1 cellular context compared by ENCODE assay signal in the genomic region with DNA sequence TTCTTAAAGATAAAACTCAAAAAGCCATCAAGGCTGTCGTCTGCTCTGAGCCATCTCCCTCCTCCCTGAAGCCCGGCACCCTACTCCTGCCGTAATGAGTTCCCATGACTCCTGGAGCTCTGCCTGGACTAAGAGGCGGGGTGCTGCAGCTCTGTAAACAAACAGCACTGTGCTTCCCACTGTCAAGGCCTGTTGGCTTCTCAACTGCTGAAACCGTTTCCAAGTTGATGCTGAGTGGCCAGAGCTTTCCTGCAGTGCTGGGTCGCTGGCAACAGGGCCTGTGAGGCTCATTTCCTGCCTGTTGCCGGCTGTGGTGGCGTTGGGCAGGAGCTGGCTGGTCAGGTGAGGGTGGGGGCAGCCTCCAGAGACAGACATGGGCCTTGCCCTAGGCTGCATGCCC.
TF ChIP-seq lines count a peak whose summit lies in the region.

No MANE protein-coding gene starts in this region.

TF ChIP-seq in HEK293, 187 proteins besides CTCF, POLR2A, EP300 and RAD21 (continued from another document):
- TF ChIP-seq TRIM28 (IDR thresholded peaks at IDR 0.05; ENCODE audit: borderline replicate concordance, low read length) (no peak), ZNF132 (tag by site-specific recombination; IDR thresholded peaks at IDR 0.05; ENCODE audit: borderline replicate concordance) (no peak), ZNF585B (tag by site-specific recombination; IDR thresholded peaks at IDR 0.05) (no peak), ZNF843 (tag by site-specific recombination; IDR thresholded peaks at IDR 0.05) (no peak), ZNF623 (tag by site-specific recombination; IDR thresholded peaks at IDR 0.05) (no peak), FEZF1 (tag by site-specific recombination; IDR thresholded peaks at IDR 0.05) (no peak), KLF1 (tag by site-specific recombination; IDR thresholded peaks at IDR 0.05) (0 out of 2 replicates have a peak, but pooled peaks have one; percentile 36), ZNF621 (tag by site-specific recombination; IDR thresholded peaks at IDR 0.05) (no peak), OSR2 (tag by site-specific recombination; IDR thresholded peaks at IDR 0.05) (no peak), ZSCAN16 (tag by site-specific recombination; IDR thresholded peaks at IDR 0.05) (no peak), ZNF692 (tag by site-specific recombination; IDR thresholded peaks at IDR 0.05) (no peak), GLIS2 (tag by site-specific recombination; IDR thresholded peaks at IDR 0.05) (no peak), ZNF776 (tag by site-specific recombination; IDR thresholded peaks at IDR 0.05; ENCODE audit: borderline replicate concordance) (no peak), ZNF510 (tag by site-specific recombination; IDR thresholded peaks at IDR 0.05; ENCODE audit: insufficient replicate concordance) (no peak), IKZF3 (tag by site-specific recombination; IDR thresholded peaks at IDR 0.05) (peak; percentile 66; the same call in 1 of the 2 replicates), ZNF747 (tag by site-specific recombination; IDR thresholded peaks at IDR 0.05) (no peak), HOXD13 (CRISPR knock-in tag; IDR thresholded peaks at IDR 0.05; ENCODE audit: borderline replicate concordance) (no peak), ZNF335 (tag by site-specific recombination; conservative IDR thresholded peaks at IDR 0.05) (peak; percentile 34; the same call in 1 of the 2 replicates), ZNF214 (tag by site-specific recombination; IDR thresholded peaks at IDR 0.05; ENCODE audit: borderline replicate concordance) (no peak), ZFHX2 (tag by site-specific recombination; conservative IDR thresholded peaks at IDR 0.05) (no peak), ZNF266 (tag by site-specific recombination; IDR thresholded peaks at IDR 0.05; ENCODE audit: low read depth) (no peak), ZNF791 (tag by site-specific recombination; IDR thresholded peaks at IDR 0.05) (no peak), ZIC2 (tag by site-specific recombination; IDR thresholded peaks at IDR 0.05) (peak; percentile 99), ZNF341 (tag by site-specific recombination; IDR thresholded peaks at IDR 0.05; ENCODE audit: low read depth) (peak; percentile 71), SCRT2 (tag by site-specific recombination; IDR thresholded peaks at IDR 0.05) (peak; percentile 99), ZNF639 (tag by site-specific recombination; IDR thresholded peaks at IDR 0.05) (no peak), ZNF549 (tag by site-specific recombination; IDR thresholded peaks at IDR 0.05) (no peak), ZNF777 (tag by site-specific recombination; IDR thresholded peaks at IDR 0.05; ENCODE audit: borderline replicate concordance) (no peak), ZNF670 (tag by site-specific recombination; IDR thresholded peaks at IDR 0.05; ENCODE audit: low read depth) (no peak), ZEB2 (tag by site-specific recombination; IDR thresholded peaks at IDR 0.05) (no peak), ZNF350 (tag by site-specific recombination; IDR thresholded peaks at IDR 0.05) (no peak), ZNF423 (tag by site-specific recombination; IDR thresholded peaks at IDR 0.05) (peak; percentile 63; the same call in 1 of the 2 replicates), ZSCAN4 (tag by site-specific recombination; IDR thresholded peaks at IDR 0.05) (no peak), GLIS1 (tag by site-specific recombination; IDR thresholded peaks at IDR 0.05) (no peak), ZNF26 (tag by site-specific recombination; IDR thresholded peaks at IDR 0.05) (no peak), ZNF10 (tag by site-specific recombination; IDR thresholded peaks at IDR 0.05) (peak; percentile 51; the same call in 1 of the 2 replicates), ZNF16 (tag by site-specific recombination; IDR thresholded peaks at IDR 0.05; ENCODE audit: low read depth) (no peak), ZNF626 (tag by site-specific recombination; IDR thresholded peaks at IDR 0.05) (no peak)
- TF ChIP-seq, protein P1, sequence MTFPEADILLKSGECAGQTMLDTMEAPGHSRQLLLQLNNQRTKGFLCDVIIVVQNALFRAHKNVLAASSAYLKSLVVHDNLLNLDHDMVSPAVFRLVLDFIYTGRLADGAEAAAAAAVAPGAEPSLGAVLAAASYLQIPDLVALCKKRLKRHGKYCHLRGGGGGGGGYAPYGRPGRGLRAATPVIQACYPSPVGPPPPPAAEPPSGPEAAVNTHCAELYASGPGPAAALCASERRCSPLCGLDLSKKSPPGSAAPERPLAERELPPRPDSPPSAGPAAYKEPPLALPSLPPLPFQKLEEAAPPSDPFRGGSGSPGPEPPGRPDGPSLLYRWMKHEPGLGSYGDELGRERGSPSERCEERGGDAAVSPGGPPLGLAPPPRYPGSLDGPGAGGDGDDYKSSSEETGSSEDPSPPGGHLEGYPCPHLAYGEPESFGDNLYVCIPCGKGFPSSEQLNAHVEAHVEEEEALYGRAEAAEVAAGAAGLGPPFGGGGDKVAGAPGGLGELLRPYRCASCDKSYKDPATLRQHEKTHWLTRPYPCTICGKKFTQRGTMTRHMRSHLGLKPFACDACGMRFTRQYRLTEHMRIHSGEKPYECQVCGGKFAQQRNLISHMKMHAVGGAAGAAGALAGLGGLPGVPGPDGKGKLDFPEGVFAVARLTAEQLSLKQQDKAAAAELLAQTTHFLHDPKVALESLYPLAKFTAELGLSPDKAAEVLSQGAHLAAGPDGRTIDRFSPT (tag by site-specific recombination; IDR thresholded peaks at IDR 0.05): no peak
- TF ChIP-seq, protein P2, sequence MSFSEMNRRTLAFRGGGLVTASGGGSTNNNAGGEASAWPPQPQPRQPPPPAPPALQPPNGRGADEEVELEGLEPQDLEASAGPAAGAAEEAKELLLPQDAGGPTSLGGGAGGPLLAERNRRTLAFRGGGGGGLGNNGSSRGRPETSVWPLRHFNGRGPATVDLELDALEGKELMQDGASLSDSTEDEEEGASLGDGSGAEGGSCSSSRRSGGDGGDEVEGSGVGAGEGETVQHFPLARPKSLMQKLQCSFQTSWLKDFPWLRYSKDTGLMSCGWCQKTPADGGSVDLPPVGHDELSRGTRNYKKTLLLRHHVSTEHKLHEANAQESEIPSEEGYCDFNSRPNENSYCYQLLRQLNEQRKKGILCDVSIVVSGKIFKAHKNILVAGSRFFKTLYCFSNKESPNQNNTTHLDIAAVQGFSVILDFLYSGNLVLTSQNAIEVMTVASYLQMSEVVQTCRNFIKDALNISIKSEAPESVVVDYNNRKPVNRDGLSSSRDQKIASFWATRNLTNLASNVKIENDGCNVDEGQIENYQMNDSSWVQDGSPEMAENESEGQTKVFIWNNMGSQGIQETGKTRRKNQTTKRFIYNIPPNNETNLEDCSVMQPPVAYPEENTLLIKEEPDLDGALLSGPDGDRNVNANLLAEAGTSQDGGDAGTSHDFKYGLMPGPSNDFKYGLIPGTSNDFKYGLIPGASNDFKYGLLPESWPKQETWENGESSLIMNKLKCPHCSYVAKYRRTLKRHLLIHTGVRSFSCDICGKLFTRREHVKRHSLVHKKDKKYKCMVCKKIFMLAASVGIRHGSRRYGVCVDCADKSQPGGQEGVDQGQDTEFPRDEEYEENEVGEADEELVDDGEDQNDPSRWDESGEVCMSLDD (tag by site-specific recombination; IDR thresholded peaks at IDR 0.05): no peak
- TF ChIP-seq, protein P3, sequence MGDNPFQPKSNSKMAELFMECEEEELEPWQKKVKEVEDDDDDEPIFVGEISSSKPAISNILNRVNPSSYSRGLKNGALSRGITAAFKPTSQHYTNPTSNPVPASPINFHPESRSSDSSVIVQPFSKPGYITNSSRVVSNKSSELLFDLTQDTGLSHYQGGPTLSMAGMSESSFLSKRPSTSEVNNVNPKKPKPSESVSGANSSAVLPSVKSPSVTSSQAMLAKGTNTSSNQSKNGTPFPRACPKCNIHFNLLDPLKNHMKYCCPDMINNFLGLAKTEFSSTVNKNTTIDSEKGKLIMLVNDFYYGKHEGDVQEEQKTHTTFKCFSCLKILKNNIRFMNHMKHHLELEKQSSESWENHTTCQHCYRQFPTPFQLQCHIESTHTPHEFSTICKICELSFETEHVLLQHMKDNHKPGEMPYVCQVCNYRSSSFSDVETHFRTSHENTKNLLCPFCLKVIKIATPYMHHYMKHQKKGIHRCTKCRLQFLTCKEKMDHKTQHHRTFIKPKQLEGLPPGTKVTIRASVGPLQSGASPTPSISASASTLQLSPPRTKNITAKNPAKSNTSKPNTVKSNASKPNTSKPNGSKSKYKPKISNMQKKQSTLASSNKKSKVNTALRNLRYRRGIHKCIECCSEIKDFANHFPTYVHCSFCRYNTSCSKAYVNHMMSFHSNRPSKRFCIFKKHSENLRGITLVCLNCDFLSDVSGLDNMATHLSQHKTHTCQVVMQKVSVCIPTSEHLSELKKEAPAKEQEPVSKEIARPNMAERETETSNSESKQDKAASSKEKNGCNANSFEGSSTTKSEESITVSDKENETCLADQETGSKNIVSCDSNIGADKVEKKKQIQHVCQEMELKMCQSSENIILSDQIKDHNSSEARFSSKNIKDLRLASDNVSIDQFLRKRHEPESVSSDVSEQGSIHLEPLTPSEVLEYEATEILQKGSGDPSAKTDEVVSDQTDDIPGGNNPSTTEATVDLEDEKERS (tag by site-specific recombination; IDR thresholded peaks at IDR 0.05): no peak
- TF ChIP-seq, protein P4, sequence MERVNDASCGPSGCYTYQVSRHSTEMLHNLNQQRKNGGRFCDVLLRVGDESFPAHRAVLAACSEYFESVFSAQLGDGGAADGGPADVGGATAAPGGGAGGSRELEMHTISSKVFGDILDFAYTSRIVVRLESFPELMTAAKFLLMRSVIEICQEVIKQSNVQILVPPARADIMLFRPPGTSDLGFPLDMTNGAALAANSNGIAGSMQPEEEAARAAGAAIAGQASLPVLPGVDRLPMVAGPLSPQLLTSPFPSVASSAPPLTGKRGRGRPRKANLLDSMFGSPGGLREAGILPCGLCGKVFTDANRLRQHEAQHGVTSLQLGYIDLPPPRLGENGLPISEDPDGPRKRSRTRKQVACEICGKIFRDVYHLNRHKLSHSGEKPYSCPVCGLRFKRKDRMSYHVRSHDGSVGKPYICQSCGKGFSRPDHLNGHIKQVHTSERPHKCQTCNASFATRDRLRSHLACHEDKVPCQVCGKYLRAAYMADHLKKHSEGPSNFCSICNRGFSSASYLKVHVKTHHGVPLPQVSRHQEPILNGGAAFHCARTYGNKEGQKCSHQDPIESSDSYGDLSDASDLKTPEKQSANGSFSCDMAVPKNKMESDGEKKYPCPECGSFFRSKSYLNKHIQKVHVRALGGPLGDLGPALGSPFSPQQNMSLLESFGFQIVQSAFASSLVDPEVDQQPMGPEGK (tag by site-specific recombination; IDR thresholded peaks at IDR 0.05): 0 out of 2 replicates have a peak, but pooled peaks have one; percentile 15
TF ChIP-seq in HEK293: peak in this region for 12.
